In the genomic region with DNA sequence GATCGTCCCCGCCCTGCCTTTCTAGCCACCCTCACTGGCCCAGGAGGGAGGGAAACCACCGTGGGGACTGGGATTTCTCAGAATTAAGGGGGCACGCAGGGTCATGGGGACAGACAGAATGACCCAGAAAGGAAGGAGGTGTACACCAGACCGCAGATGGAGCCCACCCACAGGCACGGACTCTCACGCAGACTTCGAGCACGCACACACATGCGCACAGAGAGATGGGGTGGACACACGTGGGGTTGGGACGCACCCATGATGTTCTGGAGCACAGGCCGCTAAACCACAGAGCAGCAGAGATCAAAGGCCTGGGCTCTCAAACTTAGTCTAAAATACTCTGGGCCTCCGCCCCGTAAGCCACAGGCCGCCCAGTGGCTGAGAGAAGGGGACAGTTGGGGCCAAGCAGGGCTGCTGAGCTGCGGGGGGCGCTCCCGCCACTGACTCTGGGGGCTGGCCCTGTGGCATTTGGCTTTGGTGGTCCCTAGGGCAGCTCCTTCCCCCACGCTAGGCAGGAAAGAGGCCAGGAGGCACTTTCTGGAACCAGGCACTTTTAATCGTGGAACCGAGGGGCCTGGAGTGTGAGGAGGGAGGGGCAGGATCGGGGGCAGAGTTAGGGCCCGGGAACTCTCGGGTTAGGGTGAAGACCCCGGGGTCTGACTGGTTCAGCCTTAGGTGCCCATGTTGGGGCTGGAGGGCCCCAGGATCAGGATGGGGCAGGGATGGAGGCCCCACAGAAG, we compare ENCODE assay signal across 10 cellular contexts. TPM values are rescaled to one million over a fixed set of nuclear protein-coding genes. Genes with fewer than 3 reads are reported as not detected.
DNase-seq lines count a peak whose midpoint lies in the region; ATAC-seq, FAIRE-seq and TF ChIP-seq lines count a peak whose summit lies in the region.
"Had no signal": no experiment of that assay in that cellular context is flagged by ENCODE, and none has a peak within 500 bp of the region (broad histone marks: within the 10 kb centered on the region; RNA-seq: fewer than 3 reads in every experiment).

No MANE protein-coding gene starts in this region.

- no peak for ATAC-seq in omental fat pad (ENCODE audit: low FRiP score)

- H2BK120ac ChIP-seq in mesendoderm (ENCODE audit: low read depth, low read length), result no peak overlapping the region

- H3K4me1 Mint-ChIP-seq in activated naive CD8-positive, alpha-beta T cell treated with anti-CD3 and anti-CD28 coated beads for 36 hours, result peaks cover 40% of the 10 kb centered on the region

- FAIRE-seq in small intestine (lab: Jason Lieb, UNC), result no peak

- H3K36me3 ChIP-seq in BLaER1 (peaks cover 31% of the 10 kb centered on the region), NT2/D1 (ENCODE audit: insufficient read depth, insufficient read length, low read length) (peaks cover 34% of the 10 kb centered on the region), mesendoderm (ENCODE audit: control insufficient read depth, insufficient read depth, low read length) (peaks cover 8% of the 10 kb centered on the region), small intestine (ENCODE audit: control insufficient read depth in 2 of 2, insufficient read depth in 2 of 2, low read length in 2 of 2) (no peaks in the 10 kb centered on the region)

- no peak for DNase-seq in NT2/D1 (ENCODE audit: low read depth, low spot score)
- DNase-seq in activated naive CD8-positive, alpha-beta T cell treated with anti-CD3 and anti-CD28 coated beads for 36 hours, result peak; percentile 80
- no peak for DNase-seq in mesendoderm
- no peak for DNase-seq in omental fat pad (ENCODE audit: low spot score)
- DNase-seq in medulla oblongata (ENCODE audit: extremely low spot score), result no peak
- no peak for DNase-seq in NCI-H1092 treated with DMSO at 0.1 percent for 48 hours (lab: John Stamatoyannopoulos, UW)
- no peak for DNase-seq in small intestine

- H3K4me1 ChIP-seq in BLaER1, result peaks cover 44% of the 10 kb centered on the region
- peaks cover 27% of the 10 kb centered on the region for H3K4me1 ChIP-seq in NT2/D1 (ENCODE audit: insufficient read depth, insufficient read length)
- peaks cover 6% of the 10 kb centered on the region for H3K4me1 ChIP-seq in mesendoderm (ENCODE audit: control insufficient read depth, low read depth, low read length)
- H3K4me1 ChIP-seq in small intestine (ENCODE audit: control insufficient read depth in 2 of 2, insufficient read depth in 1 of 2, low read depth in 1 of 2, low read length in 1 of 2), result no peaks in the 10 kb centered on the region

- H3K4me3 Mint-ChIP-seq in activated naive CD8-positive, alpha-beta T cell treated with anti-CD3 and anti-CD28 coated beads for 36 hours, result peak overlapping the region; percentile 40

- H2BK5ac ChIP-seq in mesendoderm (ENCODE audit: low read length), result no peak overlapping the region

- no peak overlapping the region for H3K56ac ChIP-seq in mesendoderm (ENCODE audit: low read length)

- H4K8ac ChIP-seq in mesendoderm (ENCODE audit: low read depth, low read length), result no peak overlapping the region

- no peak overlapping the region for H2BK15ac ChIP-seq in mesendoderm (replicated peaks; ENCODE audit: low read depth)

- peak overlapping the region; percentile 48 for H3K23ac ChIP-seq in mesendoderm (ENCODE audit: low read length)

- no CpG with 5 or more reads among the region's 26 CpGs for WGBS in mesendoderm (ENCODE audit: extremely low coverage, insufficient coverage, low lambda C conversion rate)
- 11 to 39% (median 20%) methylated on average over 25 to 26 of the region's 26 CpGs for WGBS in small intestine, 3 donors

- H4K20me1 ChIP-seq in BLaER1, result no peaks in the 10 kb centered on the region

- H3K4me2 ChIP-seq in BLaER1 (peak overlapping the region; percentile 92), mesendoderm (ENCODE audit: low read length) (no peak overlapping the region)

- H3K4me3 ChIP-seq in BLaER1, result peak overlapping the region; percentile 29; the same call in 1 of the 2 replicates
- no peak overlapping the region for H3K4me3 ChIP-seq in NT2/D1 (ENCODE audit: insufficient read length, low read depth)
- H3K4me3 ChIP-seq in mesendoderm (ENCODE audit: low read length), result no peak overlapping the region
- H3K4me3 ChIP-seq in small intestine (ENCODE audit: low read depth in 1 of 2, low read length in 2 of 2), result no peak overlapping the region

- H3K36me3 Mint-ChIP-seq in activated naive CD8-positive, alpha-beta T cell treated with anti-CD3 and anti-CD28 coated beads for 36 hours, result peaks cover 6% of the 10 kb centered on the region

- no peak overlapping the region for H3K18ac ChIP-seq in mesendoderm (ENCODE audit: low read length)

- no peaks in the 10 kb centered on the region for H3K9me3 ChIP-seq in BLaER1
- H3K9me3 ChIP-seq in NT2/D1 (ENCODE audit: insufficient read depth, low read length), result no peaks in the 10 kb centered on the region
- H3K9me3 ChIP-seq in small intestine (ENCODE audit: control insufficient read depth, low read depth), result no peaks in the 10 kb centered on the region

- H3K79me2 ChIP-seq in mesendoderm (ENCODE audit: control insufficient read depth, insufficient read depth, low read length), result no peaks in the 10 kb centered on the region

- H3K27ac ChIP-seq in BLaER1 (peak overlapping the region; percentile 79), mesendoderm (ENCODE audit: low read depth, low read length) (no peak overlapping the region), small intestine (ENCODE audit: low read depth in 1 of 2, low read length in 1 of 2) (peak overlapping the region in 1 of 2 donors; percentile 32)

- H3K27me3 Mint-ChIP-seq in activated naive CD8-positive, alpha-beta T cell treated with anti-CD3 and anti-CD28 coated beads for 36 hours, result peaks cover 15% of the 10 kb centered on the region

- H3K27ac Mint-ChIP-seq in activated naive CD8-positive, alpha-beta T cell treated with anti-CD3 and anti-CD28 coated beads for 36 hours, result peak overlapping the region; percentile 89
- H3K27ac Mint-ChIP-seq: activated T-cell treated with anti-CD3 and anti-CD28 coated beads, Interleukin-2, amount 50 U/mL, for 72 hours had no signal

- H2AK5ac ChIP-seq in mesendoderm (ENCODE audit: low read length), result no peak overlapping the region

- H3K9ac ChIP-seq in BLaER1 (peak overlapping the region; percentile 70), NT2/D1 (ENCODE audit: insufficient read length, low read depth) (peak overlapping the region; percentile 50), mesendoderm (ENCODE audit: low read length) (no peak overlapping the region)

- no peaks in the 10 kb centered on the region for H3K79me1 ChIP-seq in mesendoderm (ENCODE audit: low read length)

- no peak overlapping the region for H4K5ac ChIP-seq in mesendoderm (ENCODE audit: low read length)

- H3K4ac ChIP-seq in mesendoderm (ENCODE audit: low read depth, low read length), result no peak overlapping the region

- no peaks in the 10 kb centered on the region for H3K9me3 Mint-ChIP-seq in activated naive CD8-positive, alpha-beta T cell treated with anti-CD3 and anti-CD28 coated beads for 36 hours
- H3K9me3 Mint-ChIP-seq: activated T-cell treated with anti-CD3 and anti-CD28 coated beads, Interleukin-2, amount 50 U/mL, for 72 hours had no signal

- TF ChIP-seq CTCF in omental fat pad (IDR thresholded peaks at IDR 0.05), result no peak

- H3K27me3 ChIP-seq in BLaER1, result no peaks in the 10 kb centered on the region
- H3K27me3 ChIP-seq in NT2/D1 (ENCODE audit: insufficient read depth, insufficient read length), result no peaks in the 10 kb centered on the region
- no peaks in the 10 kb centered on the region for H3K27me3 ChIP-seq in mesendoderm (ENCODE audit: insufficient read depth, low read length, poor library complexity)
- H3K27me3 ChIP-seq in small intestine (ENCODE audit: control insufficient read depth in 2 of 2, insufficient read depth in 2 of 2, low read length in 2 of 2), result no peaks in the 10 kb centered on the region

RNA-seq across cellular contexts. Expression of a gene that starts 1.5 kb away (rescaled TPM):
- not detected for total RNA-seq in activated naive CD8-positive, alpha-beta T cell treated with anti-CD3 and anti-CD28 coated beads for 36 hours
- polyA plus RNA-seq in mesendoderm (2013, experiment 1 of 2), result 0.13 TPM
- polyA plus RNA-seq in mesendoderm (2013, experiment 2 of 2), result 0.15 TPM
- total RNA-seq in omental fat pad, result not detected
- not detected for polyA plus RNA-seq in small intestine
- total RNA-seq: activated T-cell treated with anti-CD3 and anti-CD28 coated beads, Interleukin-2, amount 50 U/mL, for 72 hours; temporal lobe had no signal

RNA-seq across cellular contexts. Expression of a gene that starts 8.9 kb away (rescaled TPM):
- 100 to 1,000 TPM; 206 to 209 TPM for total RNA-seq in activated naive CD8-positive, alpha-beta T cell treated with anti-CD3 and anti-CD28 coated beads for 36 hours
- polyA plus RNA-seq in mesendoderm (2013, experiment 1 of 2), result 27.3 TPM
- polyA plus RNA-seq in mesendoderm (2013, experiment 2 of 2), result 26.0 TPM
- 10 to 100 TPM; 10.9 to 53.6 (median 19.8) TPM for total RNA-seq in omental fat pad
- 100 to 1,000 TPM; 118 to 154 (median 127) TPM for polyA plus RNA-seq in small intestine

RNA-seq across cellular contexts. Expression of a gene that starts 9.8 kb away (rescaled TPM):
- 100 to 1,000 TPM; 474 to 496 TPM for total RNA-seq in activated naive CD8-positive, alpha-beta T cell treated with anti-CD3 and anti-CD28 coated beads for 36 hours
- 1,871 TPM for polyA plus RNA-seq in mesendoderm (2013, experiment 1 of 2)
- 1,795 TPM for polyA plus RNA-seq in mesendoderm (2013, experiment 2 of 2)
- 100 to 1,000 TPM; 266 to 442 (median 382) TPM for total RNA-seq in omental fat pad
- polyA plus RNA-seq in small intestine, result 100 to 1,000 TPM in 1 of 3 donors, 10 to 100 TPM in 2; 21.7 to 490 (median 71.3) TPM

RNA-seq across cellular contexts. Expression of a gene that starts 16.0 kb away (rescaled TPM):
- total RNA-seq in activated naive CD8-positive, alpha-beta T cell treated with anti-CD3 and anti-CD28 coated beads for 36 hours, result 100 to 1,000 TPM; 345 to 356 TPM
- 1,155 TPM for polyA plus RNA-seq in mesendoderm (2013, experiment 1 of 2)
- 1,131 TPM for polyA plus RNA-seq in mesendoderm (2013, experiment 2 of 2)
- 100 to 1,000 TPM; 224 to 389 (median 247) TPM for total RNA-seq in omental fat pad
- 100 to 1,000 TPM in 1 of 3 donors, 10 to 100 TPM in 1, 1 to 10 TPM in 1; 8.9 to 520 (median 50.0) TPM for polyA plus RNA-seq in small intestine

RNA-seq across cellular contexts. Expression of a gene that starts 19.6 kb away (rescaled TPM):
- 1 to 10 TPM; 3.7 to 3.8 TPM for total RNA-seq in activated naive CD8-positive, alpha-beta T cell treated with anti-CD3 and anti-CD28 coated beads for 36 hours
- not detected for polyA plus RNA-seq in mesendoderm (2013, experiment 1 of 2)
- not detected for polyA plus RNA-seq in mesendoderm (2013, experiment 2 of 2)
- total RNA-seq in omental fat pad, result 10 to 100 TPM in 1 of 4 donors, 1 to 10 TPM in 2, under 1 TPM in 1; 0.84 to 11.8 (median 3.8) TPM
- 10 to 100 TPM; 42.2 to 72.4 (median 45.0) TPM for polyA plus RNA-seq in small intestine
- total RNA-seq: temporal lobe had no signal
